ENCODE assay signal across 8 cellular contexts in genomic region chr17:64927444-64927843, GRCh38. TPM values are rescaled to one million over a fixed set of nuclear protein-coding genes. Genes with fewer than 3 reads are reported as not detected.
DNase-seq lines count a peak whose midpoint lies in the region; TF ChIP-seq lines count a peak whose summit lies in the region.
"Not testable (repeated sequence)": the region's sequence is repeated elsewhere in the genome, so short reads cannot be mapped to it uniquely, and the experiment has no call there.

No MANE protein-coding gene starts in this region.

- H3K9me3 ChIP-seq in mesodermal cell (ENCODE audit: control insufficient read depth, low read length): not testable (repeated sequence)

- peaks cover 37% of the 10 kb centered on the region for H3K4me1 Mint-ChIP-seq in activated T-cell treated with anti-CD3 and anti-CD28 coated beads, Interleukin-2, amount 50 U/mL, for 24 hours (ENCODE audit: low read depth)

- peak overlapping the region; percentile 41 for H3K27ac ChIP-seq in mesodermal cell (ENCODE audit: low read depth, low read length, severe bottlenecking)

- not testable (repeated sequence) for H3K9me3 Mint-ChIP-seq in activated T-cell treated with anti-CD3 and anti-CD28 coated beads, Interleukin-2, amount 50 U/mL, for 24 hours

- not testable (repeated sequence) for H3K4me3 Mint-ChIP-seq in activated T-cell treated with anti-CD3 and anti-CD28 coated beads, Interleukin-2, amount 50 U/mL, for 24 hours

- peak overlapping the region; percentile 70 for H3K27ac Mint-ChIP-seq in activated T-cell treated with anti-CD3 and anti-CD28 coated beads, Interleukin-2, amount 50 U/mL, for 24 hours

- not testable (repeated sequence) for H3K27me3 Mint-ChIP-seq in activated T-cell treated with anti-CD3 and anti-CD28 coated beads, Interleukin-2, amount 50 U/mL, for 24 hours

- H3K4me1 ChIP-seq in mesodermal cell (ENCODE audit: control insufficient read depth, insufficient read depth, low read length, poor library complexity, severe bottlenecking): not testable (repeated sequence)

- not testable (repeated sequence) for H3K36me3 Mint-ChIP-seq in activated T-cell treated with anti-CD3 and anti-CD28 coated beads, Interleukin-2, amount 50 U/mL, for 24 hours (ENCODE audit: low read depth)

- in situ Hi-C loops in Caki2 (cut with HindIII; ENCODE audit: low pct_unique_long_range_greater_than_20kb, low sequenced_read_pairs): not testable (repeated sequence)

- DNase-seq in Caki2 (ENCODE audit: low read depth) (peak; percentile 86), H4 (ENCODE audit: low spot score) (peak; percentile 76), NCI-H1436 treated with DMSO at 0.1 percent for 48 hours (lab: John Stamatoyannopoulos, UW) (peak; percentile 61), SHP77 treated with DMSO at 0.1 percent for 48 hours (lab: John Stamatoyannopoulos, UW) (peak; percentile 77), erythroblast (lab: John Stamatoyannopoulos, UW) (peak; percentile 92 to 96)
- DNase-seq in activated T-cell treated with anti-CD3 and anti-CD28 coated beads, Interleukin-2, amount 50 U/mL, for 24 hours: not testable (repeated sequence)
- peak; percentile 21 to 48 for DNase-seq in stimulated activated CD8-positive, alpha-beta memory T cell treated with anti-CD3 and anti-CD28 coated beads, Interleukin-2, amount 100 ng/mL, for 1 hour (ENCODE audit: low read depth in 2 of 2)

- not testable (repeated sequence) for H3K4me3 ChIP-seq in mesodermal cell (ENCODE audit: extremely low read depth, insufficient read depth, low read length, poor library complexity, severe bottlenecking)

- WGBS in mesodermal cell (ENCODE audit: insufficient coverage in 2 of 2), 2 experiments: 30% methylated on average over 1 of the region's 2 CpGs; no CpG with 5 or more reads in 1 of the 2 experiments

- not testable (repeated sequence) for H3K36me3 ChIP-seq in mesodermal cell (ENCODE audit: control insufficient read depth, insufficient read depth, low read length)

- not testable (repeated sequence) for TF ChIP-seq POLR2A in erythroblast (IDR thresholded peaks at IDR 0.05; ENCODE audit: low read length)

RNA-seq across cellular contexts. Expression of gene LRRC37A3, which starts 8.2 kb away (rescaled TPM):
- 9.6 and 13.9 TPM in 2 replicates for total RNA-seq in Caki2 (2014; rRNA removed; shearing (Covaris generic); ENCODE audit: low replicate concordance)
- total RNA-seq in H4 (2014; rRNA removed; shearing (Covaris generic)): 5.9 and 11.4 TPM in 2 replicates
- polyA plus RNA-seq in mesodermal cell (2013, experiment 1 of 2): 4.8 TPM
- polyA plus RNA-seq in mesodermal cell (2013, experiment 2 of 2): 2.8 TPM
